Comparison of ENCODE assay signal across 8 cellular contexts in the genomic region with DNA sequence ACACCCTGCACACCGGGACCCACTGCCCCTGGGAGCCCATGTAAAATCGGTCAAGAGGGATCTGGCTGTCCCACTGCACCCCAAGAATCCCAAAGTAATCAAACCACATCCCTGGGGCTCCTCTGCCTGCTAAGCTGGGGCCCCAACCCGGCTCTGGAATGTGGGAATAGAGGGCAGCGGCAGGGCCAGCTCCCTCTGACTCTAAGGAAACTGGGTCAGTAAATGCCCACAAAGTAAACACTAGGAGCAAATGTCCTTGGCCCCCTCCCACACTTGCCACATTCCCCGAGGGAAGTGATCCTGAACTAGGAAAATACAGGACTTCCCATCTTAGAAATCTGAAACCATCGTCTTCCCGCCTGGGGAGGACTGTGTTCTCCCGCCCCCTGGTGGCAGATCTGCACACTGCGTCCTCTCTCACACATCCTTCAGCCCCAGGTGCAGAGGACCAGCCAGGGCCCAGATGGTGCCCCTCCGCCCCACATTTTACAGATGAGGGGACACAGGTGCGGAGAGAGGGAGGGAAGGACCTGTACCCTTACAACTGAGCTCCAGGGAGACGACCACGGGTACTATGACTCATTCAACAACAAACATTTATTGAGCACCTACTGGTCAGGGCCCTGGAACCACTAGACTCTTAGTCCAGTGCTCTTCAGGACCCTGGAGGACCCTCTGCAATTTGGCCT. TPM values are rescaled to one million over a fixed set of nuclear protein-coding genes. Genes with fewer than 3 reads are reported as not detected.
DNase-seq lines count a peak whose midpoint lies in the region; ATAC-seq, FAIRE-seq and TF ChIP-seq lines count a peak whose summit lies in the region.

No MANE protein-coding gene starts in this region.

- BruUV-seq in HCT116 (replicated peaks; lab: Mats Ljungman, UMichigan): no TSS peak

- H2AFZ ChIP-seq in HCT116 (ENCODE audit: low read depth, low read length, poor library complexity, severe bottlenecking): no peak overlapping the region
- H2AFZ ChIP-seq in H1 (ENCODE audit: low read length): no peak overlapping the region
- H2AFZ ChIP-seq in mesenchymal stem cell (ENCODE audit: low read depth, low read length): no peak overlapping the region

- no peaks in the 10 kb centered on the region for H3K36me3 ChIP-seq in HCT116 (ENCODE audit: control insufficient read depth in 1 of 2, insufficient read depth in 2 of 2, low read length in 2 of 2)
- peaks cover 0 to 3% (median 0%) of the 10 kb centered on the region in 4 experiments; a peak in 1 of 8 replicates for H3K36me3 ChIP-seq in H1 (ENCODE audit: control insufficient read depth in 2 of 4, insufficient read depth in 4 of 4, low read length in 3 of 4)
- peaks cover 19 to 36% of the 10 kb centered on the region in 2 experiments for H3K36me3 ChIP-seq in mesenchymal stem cell (ENCODE audit: control insufficient read depth in 1 of 2, insufficient read depth in 2 of 2, low read depth in 1 of 2, low read length in 2 of 2)

- POLR2A ChIA-PET in HCT116 (lab: Charles Lee) (interaction anchor here (0.7 to 5.5 kb wide), 9 partner anchors 8 to 113 kb away, joined by 3 to 77 read pairs (median 5); a partner anchor contains a TSS), H1 (lab: Charles Lee; ENCODE audit: partially characterized antibody) (interaction anchor here (0.6 to 6.9 kb wide), 18 partner anchors 9 to 239 kb away, joined by 3 to 71 read pairs (median 5); a partner anchor contains a TSS)
- POLR2A ChIA-PET in activated CD8-positive, alpha-beta T cell treated with anti-CD3 and anti-CD28 coated beads for 36 hours (lab: Charles Lee): interaction anchor here (0.9 to 1.2 kb wide), 5 partner anchors 41 to 112 kb away, joined by 3 to 4 read pairs (median 3); no protein-coding TSS in a partner anchor

- intact Hi-C loops in HCT116 (cut with micrococcal nuclease): loop anchor here (1.0 to 2.0 kb wide), 2 partner anchors 29 to 63 kb away; no protein-coding TSS in a partner anchor
- intact Hi-C loops in activated CD8-positive, alpha-beta T cell treated with anti-CD3 and anti-CD28 coated beads for 36 hours (cut with micrococcal nuclease): loop anchor here (2.0 kb wide), 1 partner anchor 63 kb away; no protein-coding TSS in a partner anchor

- H3K9me3 ChIP-seq in HCT116 (ENCODE audit: control insufficient read depth in 1 of 2, insufficient read depth in 1 of 2, low read depth in 1 of 2, low read length in 2 of 2): no peaks in the 10 kb centered on the region
- H3K9me3 ChIP-seq in H1 (ENCODE audit: insufficient read depth in 2 of 2, low read depth in 1 of 2, low read length in 1 of 2): no peaks in the 10 kb centered on the region
- H3K9me3 ChIP-seq in mesenchymal stem cell (ENCODE audit: control insufficient read depth, low read length): no peaks in the 10 kb centered on the region

- H3K9ac ChIP-seq in HCT116 (ENCODE audit: low read length) (peak overlapping the region; percentile 58), H1 (replicated peaks in 1 of 4; ENCODE audit: extremely low read depth in 1 of 4, low read depth in 3 of 4, low read length in 3 of 4) (no peak overlapping the region), mesenchymal stem cell (ENCODE audit: low read length) (no peak overlapping the region)

- no peaks in the 10 kb centered on the region for H4K20me1 ChIP-seq in HCT116 (ENCODE audit: insufficient read depth)
- H4K20me1 ChIP-seq in H1 (replicated peaks in 1 of 2; ENCODE audit: control insufficient read depth in 1 of 2, insufficient read depth in 2 of 2, low read length in 2 of 2): no peaks in the 10 kb centered on the region

- TF ChIP-seq EP300 in H1 (IDR thresholded peaks at IDR 0.05; ENCODE audit: borderline replicate concordance in 1 of 2, low read depth in 2 of 2, low read length in 2 of 2): no peak

- no peak overlapping the region for H3K4me3 Mint-ChIP-seq in activated CD8-positive, alpha-beta T cell treated with anti-CD3 and anti-CD28 coated beads for 36 hours

- no peak overlapping the region for H2BK20ac ChIP-seq in H1 (ENCODE audit: low read length)

- H3K79me1 ChIP-seq in H1 (ENCODE audit: low read depth, low read length): no peaks in the 10 kb centered on the region
- H3K79me1 ChIP-seq in mesenchymal stem cell (replicated peaks; ENCODE audit: low read length, poor library complexity, severe bottlenecking): peaks cover 4% of the 10 kb centered on the region

- H3K23me2 ChIP-seq in H1 (ENCODE audit: low read depth, low read length): peaks cover 2% of the 10 kb centered on the region; the same call in 1 of the 2 replicates

- H3K14ac ChIP-seq in H1 (ENCODE audit: insufficient read length) (no peak overlapping the region), mesenchymal stem cell (ENCODE audit: low read length in 2 of 2) (no peak overlapping the region)

- H4K8ac ChIP-seq in H1 (ENCODE audit: extremely low read depth, insufficient read depth, low read length) (no peak overlapping the region; the same call in 1 of the 2 replicates), mesenchymal stem cell (ENCODE audit: low read length) (peak overlapping the region; percentile 10)

- H3K27me3 ChIP-seq in HCT116 (ENCODE audit: insufficient read depth, low read length) (no peaks in the 10 kb centered on the region), H1 (replicated peaks in 1 of 4; ENCODE audit: control insufficient read depth in 3 of 4, extremely low read depth in 1 of 4, insufficient read depth in 3 of 4, low read length in 3 of 4) (no peaks in the 10 kb centered on the region), mesenchymal stem cell (ENCODE audit: control insufficient read depth in 1 of 2, insufficient read depth in 1 of 2, low read length in 2 of 2) (no peaks in the 10 kb centered on the region)

- no peak overlapping the region for H3K23ac ChIP-seq in H1 (ENCODE audit: insufficient read length)
- H3K23ac ChIP-seq in mesenchymal stem cell (ENCODE audit: low read length in 2 of 2): no peak overlapping the region

- RAD21 ChIA-PET in HCT116 (lab: Charles Lee; ENCODE audit: low non-redundant PET in 1 of 2, low total read pairs in 2 of 2, uncharacterized antibody in 2 of 2, unreplicated experiment in 2 of 2): interaction anchor here (0.6 to 2.5 kb wide), 7 partner anchors 15 to 66 kb away, joined by 3 to 13 read pairs (median 3); a partner anchor contains a TSS

- WGBS in H1 (ENCODE audit: extremely low coverage in 1 of 2, insufficient coverage in 1 of 2, insufficient read length in 1 of 2, insufficient replicate concordance in 2 of 2, low coverage in 1 of 2, low lambda C conversion rate in 2 of 2, missing lambda C conversion rate in 1 of 2), 2 experiments: 19% methylated on average over 10 of the region's 13 CpGs; no CpG with 5 or more reads in 1 of the 2 experiments
- 3% methylated on average over 13 of the region's 13 CpGs for WGBS in mesenchymal stem cell

- FAIRE-seq in H1 (lab: Jason Lieb, UNC): peak; percentile 42

- H2BK120ac ChIP-seq in H1 (replicated peaks; ENCODE audit: low read depth, low read length) (no peak overlapping the region), mesenchymal stem cell (ENCODE audit: low read depth, low read length) (no peak overlapping the region)

- H3K27me3 Mint-ChIP-seq in activated CD8-positive, alpha-beta T cell treated with anti-CD3 and anti-CD28 coated beads for 36 hours: no peaks in the 10 kb centered on the region

- TF ChIP-seq RAD21 in HCT116 (IDR thresholded peaks at IDR 0.05; ENCODE audit: low read depth) (peak; percentile 99), H1 (IDR thresholded peaks at IDR 0.05 in 1 of 2, conservative IDR thresholded peaks at IDR 0.05 in 1 of 2; ENCODE audit: low read depth in 2 of 2, low read length in 2 of 2) (peak; percentile 88 to 91)

- peak; percentile 85 for DNase-seq in AG20443 (ENCODE audit: low spot score)
- peak; percentile 56 for DNase-seq in HCT116 (ENCODE audit: low read depth, low spot score)
- DNase-seq in NCI-H526 (lab: John Stamatoyannopoulos, UW): peak; percentile 64 to 89
- peak; percentile 86 for DNase-seq in activated CD8-positive, alpha-beta T cell treated with anti-CD3 and anti-CD28 coated beads for 36 hours
- DNase-seq in H1 (ENCODE audit: low read depth in 1 of 2, low spot score in 2 of 2): peak in 1 of 2 experiments; percentile 97
- DNase-seq in mesenchymal stem cell: peak; percentile 80
- peak; percentile 42 to 54 for DNase-seq in stimulated activated CD8-positive, alpha-beta memory T cell treated with anti-CD3 and anti-CD28 coated beads, Interleukin-15, amount 100 ng/mL, for 4 hours (ENCODE audit: low read depth in 2 of 2)

- H3K4me1 ChIP-seq in HCT116 (ENCODE audit: control insufficient read depth in 1 of 2, insufficient read depth in 2 of 2, low read length in 2 of 2) (peaks cover 26 to 40% of the 10 kb centered on the region in 2 experiments), H1 (replicated peaks in 1 of 4; ENCODE audit: control insufficient read depth in 3 of 4, insufficient read depth in 4 of 4, low read length in 3 of 4) (peaks cover 5 to 15% (median 10%) of the 10 kb centered on the region in 4 experiments), mesenchymal stem cell (ENCODE audit: control insufficient read depth, insufficient read depth, low read depth, low read length) (peaks cover 23% of the 10 kb centered on the region)

- peak overlapping the region; percentile 73 for H3K4me2 ChIP-seq in HCT116 (ENCODE audit: low read length)
- H3K4me2 ChIP-seq in H1 (ENCODE audit: insufficient read depth in 1 of 2, low read depth in 2 of 2, low read length in 2 of 2): peak overlapping the region; percentile 58 to 71
- peak overlapping the region; percentile 47 for H3K4me2 ChIP-seq in mesenchymal stem cell (ENCODE audit: low read length, poor library complexity, severe bottlenecking)

- peak overlapping the region; percentile 84; the same call in 1 of the 2 replicates for H2BK15ac ChIP-seq in H1 (ENCODE audit: low read length)
- H2BK15ac ChIP-seq in mesenchymal stem cell (ENCODE audit: low read depth, poor library complexity, severe bottlenecking): no peak overlapping the region

- H2BK12ac ChIP-seq in H1 (ENCODE audit: low read depth, low read length) (no peak overlapping the region; the same call in 1 of the 2 replicates), mesenchymal stem cell (ENCODE audit: low read length in 2 of 2) (peak overlapping the region; percentile 24 to 33)

- H3K18ac ChIP-seq in H1 (ENCODE audit: extremely low read depth, low read length) (0 out of 2 replicates have a peak overlapping the region, but pooled peaks have one; percentile 68), mesenchymal stem cell (ENCODE audit: low read depth in 1 of 2, low read length in 2 of 2) (peak overlapping the region; percentile 0 to 22)

- H4K5ac ChIP-seq in H1 (ENCODE audit: insufficient read length, low read depth, low read length): no peak overlapping the region

- H3K9me2 ChIP-seq in HCT116 (ENCODE audit: insufficient read depth): no peaks in the 10 kb centered on the region

- peaks cover 3% of the 10 kb centered on the region for H3K4me1 Mint-ChIP-seq in activated CD8-positive, alpha-beta T cell treated with anti-CD3 and anti-CD28 coated beads for 36 hours (ENCODE audit: low read depth)

- H3K4ac ChIP-seq in H1 (replicated peaks; ENCODE audit: insufficient read length, low read depth, low read length) (no peak overlapping the region), mesenchymal stem cell (ENCODE audit: low read depth in 1 of 2, low read length in 2 of 2) (peak overlapping the region in 1 of 2 experiments; percentile 34)

- TF ChIP-seq CTCF in HCT116 (IDR thresholded peaks at IDR 0.05 in 2 of 3, conservative IDR thresholded peaks at IDR 0.05 in 1 of 3; ENCODE audit: borderline replicate concordance in 1 of 3, insufficient read depth in 1 of 3, low read depth in 2 of 3, low read length in 2 of 3) (peak; percentile 92 to 96 (median 95)), H1 (IDR thresholded peaks at IDR 0.05; ENCODE audit: control extremely low read depth in 1 of 3, insufficient read depth in 1 of 3, low read depth in 1 of 3, low read length in 3 of 3) (peak; percentile 92 to 97 (median 97))
- TF ChIP-seq CTCF in activated CD8-positive, alpha-beta T cell treated with anti-CD3 and anti-CD28 coated beads for 36 hours (IDR thresholded peaks at IDR 0.05): peak; percentile 95

- peak; percentile 64 for ATAC-seq in HCT116
- peak; percentile 96 for ATAC-seq in activated CD8-positive, alpha-beta T cell treated with anti-CD3 and anti-CD28 coated beads for 36 hours
- ATAC-seq in GM18870 (IDR thresholded peaks at IDR 0.05; ENCODE audit: unreplicated experiment): no peak

- H3K56ac ChIP-seq in H1 (replicated peaks; ENCODE audit: insufficient read length, low read depth, low read length): no peak overlapping the region

- CTCF ChIA-PET in HCT116 (lab: Charles Lee): interaction anchor here (0.9 to 7.4 kb wide), 7 partner anchors 9 to 106 kb away, joined by 3 to 109 read pairs (median 4); a partner anchor contains a TSS
- CTCF ChIA-PET in activated CD8-positive, alpha-beta T cell treated with anti-CD3 and anti-CD28 coated beads for 36 hours (lab: Charles Lee): interaction anchor here (0.6 to 10.0 kb wide), 34 partner anchors 9 to 117 kb away, joined by 3 to 97 read pairs (median 4); a partner anchor contains a TSS
- CTCF ChIA-PET in H1 (lab: Charles Lee; ENCODE audit: partially characterized antibody): interaction anchor here (0.6 to 10.9 kb wide), 36 partner anchors 9 to 215 kb away, joined by 3 to 149 read pairs (median 6); a partner anchor contains a TSS

- peak overlapping the region; percentile 32 to 39 for H3K4me3 ChIP-seq in HCT116 (replicated peaks in 1 of 2; ENCODE audit: low read depth in 1 of 2, low read length in 2 of 2)
- H3K4me3 ChIP-seq in H1 (ENCODE audit: extremely low read depth in 1 of 4, insufficient read depth in 2 of 4, low read depth in 3 of 4, low read length in 4 of 4): peak overlapping the region in 2 of 4 experiments; percentile 21 to 34; a peak in 4 of 8 replicates
- H3K4me3 ChIP-seq in mesenchymal stem cell (ENCODE audit: insufficient read depth in 1 of 2, low read depth in 1 of 2, low read length in 2 of 2): no peak overlapping the region

- H3K9me3 Mint-ChIP-seq in activated CD8-positive, alpha-beta T cell treated with anti-CD3 and anti-CD28 coated beads for 36 hours: no peaks in the 10 kb centered on the region

- H2AK5ac ChIP-seq in H1 (ENCODE audit: low read depth, low read length): no peak overlapping the region
- peak overlapping the region; percentile 87 for H2AK5ac ChIP-seq in mesenchymal stem cell (ENCODE audit: low read length, severe bottlenecking)

- H3K36me3 Mint-ChIP-seq in activated CD8-positive, alpha-beta T cell treated with anti-CD3 and anti-CD28 coated beads for 36 hours (ENCODE audit: low read depth): no peaks in the 10 kb centered on the region

- H4K91ac ChIP-seq in H1 (replicated peaks; ENCODE audit: insufficient read length, low read length) (peak overlapping the region; percentile 45), mesenchymal stem cell (ENCODE audit: low read length) (peak overlapping the region; percentile 3)

- H2BK5ac ChIP-seq in H1 (ENCODE audit: low read depth, low read length): peak overlapping the region; percentile 10; the same call in 1 of the 2 replicates
- peak overlapping the region; percentile 25 for H2BK5ac ChIP-seq in mesenchymal stem cell (ENCODE audit: low read depth, low read length, poor library complexity, severe bottlenecking)

- no peak overlapping the region for H3K27ac Mint-ChIP-seq in activated CD8-positive, alpha-beta T cell treated with anti-CD3 and anti-CD28 coated beads for 36 hours

- H3K79me2 ChIP-seq in HCT116 (ENCODE audit: insufficient read depth, low read length) (no peaks in the 10 kb centered on the region), H1 (ENCODE audit: control insufficient read depth in 1 of 2, insufficient read depth in 2 of 2, low read length in 2 of 2) (no peaks in the 10 kb centered on the region)

- H3K27ac ChIP-seq in HCT116 (ENCODE audit: low read depth, low read length) (peak overlapping the region; percentile 82), H1 (ENCODE audit: low read depth, low read length) (0 out of 2 replicates have a peak overlapping the region, but pooled peaks have one; percentile 1), mesenchymal stem cell (ENCODE audit: low read length, poor library complexity, severe bottlenecking) (peak overlapping the region; percentile 33)

- TF ChIP-seq POLR2A in HCT116 (IDR thresholded peaks at IDR 0.05; ENCODE audit: borderline replicate concordance, extremely low read depth, insufficient read depth, insufficient read length): no peak
- peak in 1 of 2 experiments; percentile 17; a peak in 1 of 3 replicates for TF ChIP-seq POLR2A in H1 (IDR thresholded peaks at IDR 0.05; ENCODE audit: control extremely low read depth in 1 of 2, low read depth in 2 of 2, low read length in 2 of 2)

RNA-seq across cellular contexts. Expression of a gene that starts 10.2 kb away (rescaled TPM):
- total RNA-seq in HCT116 (2021; ENCODE audit: unreplicated experiment): 23.4 TPM
- polyA plus RNA-seq in HCT116 (2012): 17.4 and 22.0 TPM in 2 replicates
- 1 to 10 TPM; 2.6 to 3.2 TPM for total RNA-seq in activated CD8-positive, alpha-beta T cell treated with anti-CD3 and anti-CD28 coated beads for 36 hours
- total RNA-seq in H1 (2021; fragmentation: NEBNext Ultra II Directional; extraction: Animal tissue kit (Norgen Biotek cat#: 25700)): 22.6 and 23.4 TPM in 2 replicates
- polyA plus RNA-seq in H1 (2011; rRNA removed): 26.7 and 36.6 TPM in 2 replicates
- 32.3 TPM for polyA plus RNA-seq in H1 (2011; cell fraction: cytosol; rRNA removed)
- 26.2 TPM for polyA plus RNA-seq in H1 (2011; cell fraction: nucleus; rRNA removed)
- 19.2 to 25.6 TPM (median 23.3 TPM) in 4 replicates for polyA plus RNA-seq in H1 (2012, experiment 1 of 2)
- polyA plus RNA-seq in H1 (2012, experiment 2 of 2): 18.1 TPM
- 27.7 TPM for polyA plus RNA-seq in H1 (2013, experiment 1 of 2)
- polyA plus RNA-seq in H1 (2013, experiment 2 of 2): 29.1 TPM
- polyA minus RNA-seq in H1 (2011; rRNA and poly(A)+ RNA removed): 13.9 and 14.4 TPM in 2 replicates
- polyA minus RNA-seq in H1 (2011; cell fraction: cytosol; rRNA and poly(A)+ RNA removed): 22.9 TPM
- polyA minus RNA-seq in H1 (2011; cell fraction: nucleus; rRNA and poly(A)+ RNA removed): 22.3 TPM
- polyA plus RNA-seq in mesenchymal stem cell (2013, experiment 1 of 2): 63.6 TPM
- 62.2 TPM for polyA plus RNA-seq in mesenchymal stem cell (2013, experiment 2 of 2)

RNA-seq across cellular contexts. Expression of a gene that starts 11.3 kb away (rescaled TPM):
- total RNA-seq in HCT116 (2021; ENCODE audit: unreplicated experiment): 78.5 TPM
- polyA plus RNA-seq in HCT116 (2012): 70.0 and 93.6 TPM in 2 replicates
- total RNA-seq in activated CD8-positive, alpha-beta T cell treated with anti-CD3 and anti-CD28 coated beads for 36 hours: 1 to 10 TPM in 1 of 2 experiments, under 1 TPM in 1; 0.74 to 1.2 TPM
- 173 and 179 TPM in 2 replicates for total RNA-seq in H1 (2021; fragmentation: NEBNext Ultra II Directional; extraction: Animal tissue kit (Norgen Biotek cat#: 25700))
- 283 and 410 TPM in 2 replicates for polyA plus RNA-seq in H1 (2011; rRNA removed)
- 347 TPM for polyA plus RNA-seq in H1 (2011; cell fraction: cytosol; rRNA removed)
- 1,193 TPM for polyA plus RNA-seq in H1 (2011; cell fraction: nucleus; rRNA removed)
- 206 to 277 TPM (median 242 TPM) in 4 replicates for polyA plus RNA-seq in H1 (2012, experiment 1 of 2)
- polyA plus RNA-seq in H1 (2012, experiment 2 of 2): 146 TPM
- polyA plus RNA-seq in H1 (2013, experiment 1 of 2): 233 TPM
- 222 TPM for polyA plus RNA-seq in H1 (2013, experiment 2 of 2)
- 102 and 130 TPM in 2 replicates for polyA minus RNA-seq in H1 (2011; rRNA and poly(A)+ RNA removed)
- polyA minus RNA-seq in H1 (2011; cell fraction: cytosol; rRNA and poly(A)+ RNA removed): 115 TPM
- 148 TPM for polyA minus RNA-seq in H1 (2011; cell fraction: nucleus; rRNA and poly(A)+ RNA removed)
- 641 TPM for polyA plus RNA-seq in mesenchymal stem cell (2013, experiment 1 of 2)
- 626 TPM for polyA plus RNA-seq in mesenchymal stem cell (2013, experiment 2 of 2)

RNA-seq across cellular contexts. Expression of a gene that starts 15.0 kb away (rescaled TPM):
- total RNA-seq in HCT116 (2021; ENCODE audit: unreplicated experiment): 224 TPM
- polyA plus RNA-seq in HCT116 (2012): 322 and 372 TPM in 2 replicates
- 1 to 10 TPM; 1.5 to 1.8 TPM for total RNA-seq in activated CD8-positive, alpha-beta T cell treated with anti-CD3 and anti-CD28 coated beads for 36 hours
- 98.6 and 102 TPM in 2 replicates for total RNA-seq in H1 (2021; fragmentation: NEBNext Ultra II Directional; extraction: Animal tissue kit (Norgen Biotek cat#: 25700))
- 62.8 and 125 TPM in 2 replicates for polyA plus RNA-seq in H1 (2011; rRNA removed)
- polyA plus RNA-seq in H1 (2011; cell fraction: cytosol; rRNA removed): 34.7 TPM
- polyA plus RNA-seq in H1 (2011; cell fraction: nucleus; rRNA removed): 89.8 TPM
- 68.9 to 108 TPM (median 102 TPM) in 4 replicates for polyA plus RNA-seq in H1 (2012, experiment 1 of 2)
- polyA plus RNA-seq in H1 (2012, experiment 2 of 2): 109 TPM
- polyA plus RNA-seq in H1 (2013, experiment 1 of 2): 70.1 TPM
- polyA plus RNA-seq in H1 (2013, experiment 2 of 2): 65.1 TPM
- polyA minus RNA-seq in H1 (2011; rRNA and poly(A)+ RNA removed): 44.2 and 46.8 TPM in 2 replicates
- 76.7 TPM for polyA minus RNA-seq in H1 (2011; cell fraction: cytosol; rRNA and poly(A)+ RNA removed)
- 48.4 TPM for polyA minus RNA-seq in H1 (2011; cell fraction: nucleus; rRNA and poly(A)+ RNA removed)
- polyA plus RNA-seq in mesenchymal stem cell (2013, experiment 1 of 2): 146 TPM
- 140 TPM for polyA plus RNA-seq in mesenchymal stem cell (2013, experiment 2 of 2)

RNA-seq across cellular contexts. Expression of a gene that starts 34.5 kb away (rescaled TPM):
- 110 TPM for total RNA-seq in HCT116 (2021; ENCODE audit: unreplicated experiment)
- 83.7 and 114 TPM in 2 replicates for polyA plus RNA-seq in HCT116 (2012)
- 10 to 100 TPM; 30.5 to 32.3 TPM for total RNA-seq in activated CD8-positive, alpha-beta T cell treated with anti-CD3 and anti-CD28 coated beads for 36 hours
- 68.7 and 71.4 TPM in 2 replicates for total RNA-seq in H1 (2021; fragmentation: NEBNext Ultra II Directional; extraction: Animal tissue kit (Norgen Biotek cat#: 25700))
- 86.9 and 94.5 TPM in 2 replicates for polyA plus RNA-seq in H1 (2011; rRNA removed)
- polyA plus RNA-seq in H1 (2011; cell fraction: cytosol; rRNA removed): 101 TPM
- polyA plus RNA-seq in H1 (2011; cell fraction: nucleus; rRNA removed): 76.7 TPM
- 64.8 to 85.1 TPM (median 79.0 TPM) in 4 replicates for polyA plus RNA-seq in H1 (2012, experiment 1 of 2)
- polyA plus RNA-seq in H1 (2012, experiment 2 of 2): 93.2 TPM
- 59.6 TPM for polyA plus RNA-seq in H1 (2013, experiment 1 of 2)
- 59.2 TPM for polyA plus RNA-seq in H1 (2013, experiment 2 of 2)
- 54.5 and 69.3 TPM in 2 replicates for polyA minus RNA-seq in H1 (2011; rRNA and poly(A)+ RNA removed)
- polyA minus RNA-seq in H1 (2011; cell fraction: cytosol; rRNA and poly(A)+ RNA removed): 34.0 TPM
- polyA minus RNA-seq in H1 (2011; cell fraction: nucleus; rRNA and poly(A)+ RNA removed): 47.8 TPM
- 50.3 TPM for polyA plus RNA-seq in mesenchymal stem cell (2013, experiment 1 of 2)
- 50.3 TPM for polyA plus RNA-seq in mesenchymal stem cell (2013, experiment 2 of 2)

RNA-seq across cellular contexts. Expression of a gene that starts 36.1 kb away (rescaled TPM):
- not detected for total RNA-seq in HCT116 (2021; ENCODE audit: unreplicated experiment)
- 0.04 and 0.06 TPM in 2 replicates for polyA plus RNA-seq in HCT116 (2012)
- total RNA-seq in activated CD8-positive, alpha-beta T cell treated with anti-CD3 and anti-CD28 coated beads for 36 hours: under 1 TPM in 1 of 2 experiments, not detected in 1; 0.36 TPM
- 0.19 TPM in 1 of 2 replicates, not detected in the other for total RNA-seq in H1 (2021; fragmentation: NEBNext Ultra II Directional; extraction: Animal tissue kit (Norgen Biotek cat#: 25700))
- polyA plus RNA-seq in H1 (2011; rRNA removed): 0.14 and 0.26 TPM in 2 replicates
- 0.43 TPM for polyA plus RNA-seq in H1 (2011; cell fraction: cytosol; rRNA removed)
- polyA plus RNA-seq in H1 (2011; cell fraction: nucleus; rRNA removed): 0.71 TPM
- 0.29 to 0.45 TPM (median 0.36 TPM) in 4 replicates for polyA plus RNA-seq in H1 (2012, experiment 1 of 2)
- not detected for polyA plus RNA-seq in H1 (2012, experiment 2 of 2)
- 0.24 TPM for polyA plus RNA-seq in H1 (2013, experiment 1 of 2)
- polyA plus RNA-seq in H1 (2013, experiment 2 of 2): 0.09 TPM
- 0.17 and 1.0 TPM in 2 replicates for polyA minus RNA-seq in H1 (2011; rRNA and poly(A)+ RNA removed)
- polyA minus RNA-seq in H1 (2011; cell fraction: cytosol; rRNA and poly(A)+ RNA removed): not detected
- not detected for polyA minus RNA-seq in H1 (2011; cell fraction: nucleus; rRNA and poly(A)+ RNA removed)
- not detected for polyA plus RNA-seq in mesenchymal stem cell (2013, experiment 1 of 2)
- 0.03 TPM for polyA plus RNA-seq in mesenchymal stem cell (2013, experiment 2 of 2)

Comparison
In these comparisons a context has a peak if more than half of its experiments do, and no peak if none do; other contexts are left out.
1. H3K27ac ChIP-seq: peak in every context shown above with its lines; median percentile 82 in HCT116; 33 in mesenchymal stem cell; 1 in H1.
2. H3K4me3 ChIP-seq: peak in HCT116 (2 of 2); none in mesenchymal stem cell (0 of 2).
3. RNA of a gene that starts 11.3 kb away (total RNA-seq): 173 to 179 TPM in H1 and 78.5 TPM in HCT116 (single experiment); 0.74 to 1.2 TPM in activated CD8-positive, alpha-beta T cell treated with anti-CD3 and anti-CD28 coated beads for 36 hours; every median in the first group is over 10 times any median in the second.
4. RNA of a gene that starts 15.0 kb away (total RNA-seq): 224 TPM in HCT116 (single experiment) and 98.6 to 102 TPM in H1; 1.5 to 1.8 TPM in activated CD8-positive, alpha-beta T cell treated with anti-CD3 and anti-CD28 coated beads for 36 hours; every median in the first group is over 10 times any median in the second.
5. Peak in every context shown above with its lines, with median percentiles within 50 percentile points of each other: H3K4me2 ChIP-seq and CTCF ChIP-seq.